Comparison of ENCODE assay signal across 22 cellular contexts in the genomic region with DNA sequence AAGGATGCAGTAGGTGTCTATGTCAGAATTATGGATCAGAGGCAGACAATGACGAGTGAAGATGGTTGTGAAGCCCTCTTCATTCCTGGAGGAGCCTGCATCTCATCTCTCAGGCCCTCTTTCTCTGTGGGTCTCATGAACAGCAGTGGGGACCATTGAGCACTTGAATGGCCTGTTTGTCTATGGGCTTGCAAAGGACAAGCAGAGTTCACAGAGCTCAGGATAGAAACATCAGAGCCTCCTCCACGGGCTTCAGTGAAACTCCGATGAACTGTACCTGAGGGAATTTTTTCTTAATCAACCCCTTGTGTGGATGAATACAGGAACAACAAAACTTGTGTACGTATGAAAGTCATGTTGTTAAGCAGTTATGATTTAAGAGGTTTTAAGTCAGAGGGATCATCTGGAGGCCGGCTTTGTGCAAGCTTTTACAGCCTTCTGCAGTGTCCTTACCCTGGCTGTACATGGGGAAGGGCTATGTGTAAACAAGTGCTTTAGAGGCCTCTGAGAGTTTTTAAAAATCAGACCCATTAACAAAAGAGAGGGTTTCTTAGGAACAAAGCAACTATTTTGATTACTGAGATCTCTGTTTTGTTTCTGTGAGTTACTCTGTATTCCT. TPM values are rescaled to one million over a fixed set of nuclear protein-coding genes. Genes with fewer than 3 reads are reported as not detected.
DNase-seq lines count a peak whose midpoint lies in the region; ATAC-seq lines count a peak whose summit lies in the region.
"Had no signal": no experiment of that assay in that cellular context is flagged by ENCODE, and none has a peak within 500 bp of the region (broad histone marks: within the 10 kb centered on the region; RNA-seq: fewer than 3 reads in every experiment).

No MANE protein-coding gene starts in this region.

- peak overlapping the region; percentile 83 for H3K27ac Mint-ChIP-seq in activated T-cell treated with anti-CD3 and anti-CD28 coated beads, Interleukin-2, amount 50 U/mL, for 24 hours
- H3K27ac Mint-ChIP-seq in activated T-helper 1 cell treated with anti-CD3 and anti-CD28 coated beads, Interleukin-12 subunit alpha, Interleukin-12 subunit beta, Interleukin-2, Interleukin-4 antibody, amounts not matched to agents 30 ng/mL and 10 ng/mL and 1 ng/mL, durations not matched to agents 14 hours and 24 hours and 36 hours, result peak overlapping the region; percentile 86

- no peaks in the 10 kb centered on the region for H3K27me3 Mint-ChIP-seq in activated T-cell treated with anti-CD3 and anti-CD28 coated beads, Interleukin-2, amount 50 U/mL, for 24 hours
- no peaks in the 10 kb centered on the region for H3K27me3 Mint-ChIP-seq in activated T-cell treated with anti-CD3 and anti-CD28 coated beads, Interleukin-2, amount 50 U/mL, for 4 hours (ENCODE audit: low read depth)
- no peaks in the 10 kb centered on the region for H3K27me3 Mint-ChIP-seq in activated T-helper 1 cell treated with anti-CD3 and anti-CD28 coated beads, Interleukin-12 subunit alpha, Interleukin-12 subunit beta, Interleukin-2, Interleukin-4 antibody, amounts not matched to agents 30 ng/mL and 10 ng/mL and 1 ng/mL, durations not matched to agents 14 hours and 24 hours and 36 hours (ENCODE audit: insufficient read depth)
- H3K27me3 Mint-ChIP-seq: activated CD4-positive, alpha-beta T cell treated with anti-CD3 and anti-CD28 coated beads, Interleukin-2, amount 10 ng/mL, durations not matched to agents 24 days and 14 days had no signal

- H3K36me3 Mint-ChIP-seq in activated T-cell treated with anti-CD3 and anti-CD28 coated beads, Interleukin-2, amount 50 U/mL, for 24 hours (ENCODE audit: low read depth), result peaks cover 58% of the 10 kb centered on the region
- peaks cover 16% of the 10 kb centered on the region for H3K36me3 Mint-ChIP-seq in activated T-cell treated with anti-CD3 and anti-CD28 coated beads, Interleukin-2, amount 50 U/mL, for 4 hours (ENCODE audit: insufficient read depth)
- peaks cover 21% of the 10 kb centered on the region for H3K36me3 Mint-ChIP-seq in activated T-helper 1 cell treated with anti-CD3 and anti-CD28 coated beads, Interleukin-12 subunit alpha, Interleukin-12 subunit beta, Interleukin-2, Interleukin-4 antibody, amounts not matched to agents 30 ng/mL and 10 ng/mL and 1 ng/mL, durations not matched to agents 14 hours and 24 hours and 36 hours (ENCODE audit: low read depth)

- no peak for DNase-seq in activated T-cell treated with anti-CD3 and anti-CD28 coated beads, Interleukin-2, amount 50 U/mL, for 24 hours
- no peak for DNase-seq in activated T-cell treated with anti-CD3 and anti-CD28 coated beads, Interleukin-2, amount 50 U/mL, for 4 hours
- DNase-seq in activated T-helper 1 cell treated with anti-CD3 and anti-CD28 coated beads, Interleukin-12 subunit alpha, Interleukin-12 subunit beta, Interleukin-2, Interleukin-4 antibody, amounts not matched to agents 30 ng/mL and 10 ng/mL and 1 ng/mL, durations not matched to agents 14 hours and 24 hours and 36 hours (ENCODE audit: low spot score), result no peak
- DNase-seq in globus pallidus (ENCODE audit: low spot score) (peak; percentile 54), superior temporal gyrus (ENCODE audit: extremely low spot score) (peak; percentile 34), mucosa of gallbladder (ENCODE audit: low spot score) (no peak), foreskin melanocyte (no peak)
- DNase-seq: Caco-2, dermis blood vessel endothelial cell, NCI-H2081, NCI-H226, NCI-H82, SK-N-SH had no signal

- ATAC-seq in activated T-cell treated with anti-CD3 and anti-CD28 coated beads, Interleukin-2, amount 50 U/mL, for 4 hours, result no peak
- ATAC-seq in HG03139 (IDR thresholded peaks at IDR 0.05; ENCODE audit: unreplicated experiment), result no peak
- ATAC-seq: A549, HepG2 had no signal

- H3K4me1 Mint-ChIP-seq in activated T-cell treated with anti-CD3 and anti-CD28 coated beads, Interleukin-2, amount 50 U/mL, for 24 hours (ENCODE audit: low read depth), result peaks cover 23% of the 10 kb centered on the region
- peaks cover 2% of the 10 kb centered on the region for H3K4me1 Mint-ChIP-seq in activated T-cell treated with anti-CD3 and anti-CD28 coated beads, Interleukin-2, amount 50 U/mL, for 4 hours (ENCODE audit: low read depth)
- peaks cover 46% of the 10 kb centered on the region for H3K4me1 Mint-ChIP-seq in activated T-helper 1 cell treated with anti-CD3 and anti-CD28 coated beads, Interleukin-12 subunit alpha, Interleukin-12 subunit beta, Interleukin-2, Interleukin-4 antibody, amounts not matched to agents 30 ng/mL and 10 ng/mL and 1 ng/mL, durations not matched to agents 14 hours and 24 hours and 36 hours (ENCODE audit: low read depth)

- H3K4me3 Mint-ChIP-seq in activated T-cell treated with anti-CD3 and anti-CD28 coated beads, Interleukin-2, amount 50 U/mL, for 24 hours, result no peak overlapping the region
- no peak overlapping the region for H3K4me3 Mint-ChIP-seq in activated T-cell treated with anti-CD3 and anti-CD28 coated beads, Interleukin-2, amount 50 U/mL, for 4 hours
- no peak overlapping the region for H3K4me3 Mint-ChIP-seq in activated T-helper 1 cell treated with anti-CD3 and anti-CD28 coated beads, Interleukin-12 subunit alpha, Interleukin-12 subunit beta, Interleukin-2, Interleukin-4 antibody, amounts not matched to agents 30 ng/mL and 10 ng/mL and 1 ng/mL, durations not matched to agents 14 hours and 24 hours and 36 hours
- H3K4me3 Mint-ChIP-seq: activated CD4-positive, alpha-beta T cell treated with anti-CD3 and anti-CD28 coated beads, Interleukin-2, amount 10 ng/mL, durations not matched to agents 24 days and 14 days; T-helper 2 cell treated with Interferon-gamma antibody and Interleukin-4, amounts not matched to agents 5 μg/mL and 100 μg/mL, for 36 hours had no signal

- intact Hi-C loops in activated T-helper 1 cell treated with anti-CD3 and anti-CD28 coated beads, Interleukin-12 subunit alpha, Interleukin-12 subunit beta, Interleukin-2, Interleukin-4 antibody, amounts not matched to agents 30 ng/mL and 10 ng/mL and 1 ng/mL, durations not matched to agents 14 hours and 24 hours and 36 hours (cut with micrococcal nuclease), result loop anchor here (1.0 to 2.0 kb wide), 2 partner anchors 13 to 62 kb away; partner anchors contain the start of gene MTCH1

- no peaks in the 10 kb centered on the region for H3K9me3 Mint-ChIP-seq in activated T-cell treated with anti-CD3 and anti-CD28 coated beads, Interleukin-2, amount 50 U/mL, for 24 hours
- H3K9me3 Mint-ChIP-seq in activated T-cell treated with anti-CD3 and anti-CD28 coated beads, Interleukin-2, amount 50 U/mL, for 4 hours, result no peaks in the 10 kb centered on the region
- H3K9me3 Mint-ChIP-seq in activated T-helper 1 cell treated with anti-CD3 and anti-CD28 coated beads, Interleukin-12 subunit alpha, Interleukin-12 subunit beta, Interleukin-2, Interleukin-4 antibody, amounts not matched to agents 30 ng/mL and 10 ng/mL and 1 ng/mL, durations not matched to agents 14 hours and 24 hours and 36 hours, result no peaks in the 10 kb centered on the region
- H3K9me3 Mint-ChIP-seq: activated CD4-positive, alpha-beta T cell treated with anti-CD3 and anti-CD28 coated beads, Interleukin-2, amount 10 ng/mL, durations not matched to agents 24 days and 14 days; T-helper 2 cell treated with Interferon-gamma antibody and Interleukin-4, amounts not matched to agents 5 μg/mL and 100 μg/mL, for 36 hours had no signal

RNA-seq across cellular contexts. Expression of gene PI16, which starts 29.7 kb away (rescaled TPM):
- total RNA-seq in activated T-cell treated with anti-CD3 and anti-CD28 coated beads, Interleukin-2, amount 50 U/mL, for 4 hours, result not detected
- not detected in 2 replicates for total RNA-seq in activated T-helper 1 cell treated with anti-CD3 and anti-CD28 coated beads, Interleukin-12 subunit alpha, Interleukin-12 subunit beta, Interleukin-2, Interleukin-4 antibody, amounts not matched to agents 30 ng/mL and 10 ng/mL and 1 ng/mL, durations not matched to agents 14 hours and 24 hours and 36 hours
- 16.2 TPM for total RNA-seq in mucosa of gallbladder
- total RNA-seq: activated CD4-positive, alpha-beta T cell treated with anti-CD3 and anti-CD28 coated beads, Interleukin-2, amount 10 ng/mL, durations not matched to agents 24 days and 14 days; Caco-2; dermis blood vessel endothelial cell; fibroblast of lung; H4; HepG2; kidney epithelial cell; lung microvascular endothelial cell had no signal

RNA-seq across cellular contexts. Expression of gene C6orf89, which starts 39.1 kb away (rescaled TPM):
- total RNA-seq in activated T-cell treated with anti-CD3 and anti-CD28 coated beads, Interleukin-2, amount 50 U/mL, for 4 hours, result 10 to 100 TPM; 27.2 to 27.7 (median 27.4) TPM
- total RNA-seq in activated T-helper 1 cell treated with anti-CD3 and anti-CD28 coated beads, Interleukin-12 subunit alpha, Interleukin-12 subunit beta, Interleukin-2, Interleukin-4 antibody, amounts not matched to agents 30 ng/mL and 10 ng/mL and 1 ng/mL, durations not matched to agents 14 hours and 24 hours and 36 hours, result 31.5 and 31.8 TPM in 2 replicates
- 69.9 TPM for total RNA-seq in mucosa of gallbladder

RNA-seq across cellular contexts. Expression of gene PPIL1, which starts 50.3 kb away (rescaled TPM):
- 10 to 100 TPM; 79.9 to 82.7 (median 81.5) TPM for total RNA-seq in activated T-cell treated with anti-CD3 and anti-CD28 coated beads, Interleukin-2, amount 50 U/mL, for 4 hours
- 60.2 and 62.6 TPM in 2 replicates for total RNA-seq in activated T-helper 1 cell treated with anti-CD3 and anti-CD28 coated beads, Interleukin-12 subunit alpha, Interleukin-12 subunit beta, Interleukin-2, Interleukin-4 antibody, amounts not matched to agents 30 ng/mL and 10 ng/mL and 1 ng/mL, durations not matched to agents 14 hours and 24 hours and 36 hours
- 16.0 TPM for total RNA-seq in mucosa of gallbladder

Comparison
In these comparisons a context has a peak if more than half of its experiments do, and no peak if none do; other contexts are left out.
1. DNase-seq: peak in globus pallidus (single experiment) and superior temporal gyrus (single experiment); none in activated T-cell treated with anti-CD3 and anti-CD28 coated beads, Interleukin-2, amount 50 U/mL, for 24 hours (single experiment), activated T-cell treated with anti-CD3 and anti-CD28 coated beads, Interleukin-2, amount 50 U/mL, for 4 hours (single experiment), activated T-helper 1 cell treated with anti-CD3 and anti-CD28 coated beads, Interleukin-12 subunit alpha, Interleukin-12 subunit beta, Interleukin-2, Interleukin-4 antibody, amounts not matched to agents 30 ng/mL and 10 ng/mL and 1 ng/mL, durations not matched to agents 14 hours and 24 hours and 36 hours (single experiment), mucosa of gallbladder (single experiment) and foreskin melanocyte (single experiment).
2. RNA of gene PI16, which starts 29.7 kb away (total RNA-seq): 16.2 TPM in mucosa of gallbladder (single experiment); not detected in activated T-helper 1 cell treated with anti-CD3 and anti-CD28 coated beads, Interleukin-12 subunit alpha, Interleukin-12 subunit beta, Interleukin-2, Interleukin-4 antibody, amounts not matched to agents 30 ng/mL and 10 ng/mL and 1 ng/mL, durations not matched to agents 14 hours and 24 hours and 36 hours and not detected in activated T-cell treated with anti-CD3 and anti-CD28 coated beads, Interleukin-2, amount 50 U/mL, for 4 hours; every median in the first group is over 10 times any median in the second.